Comparison of ENCODE assay signal across 9 cellular contexts in the genomic region with DNA sequence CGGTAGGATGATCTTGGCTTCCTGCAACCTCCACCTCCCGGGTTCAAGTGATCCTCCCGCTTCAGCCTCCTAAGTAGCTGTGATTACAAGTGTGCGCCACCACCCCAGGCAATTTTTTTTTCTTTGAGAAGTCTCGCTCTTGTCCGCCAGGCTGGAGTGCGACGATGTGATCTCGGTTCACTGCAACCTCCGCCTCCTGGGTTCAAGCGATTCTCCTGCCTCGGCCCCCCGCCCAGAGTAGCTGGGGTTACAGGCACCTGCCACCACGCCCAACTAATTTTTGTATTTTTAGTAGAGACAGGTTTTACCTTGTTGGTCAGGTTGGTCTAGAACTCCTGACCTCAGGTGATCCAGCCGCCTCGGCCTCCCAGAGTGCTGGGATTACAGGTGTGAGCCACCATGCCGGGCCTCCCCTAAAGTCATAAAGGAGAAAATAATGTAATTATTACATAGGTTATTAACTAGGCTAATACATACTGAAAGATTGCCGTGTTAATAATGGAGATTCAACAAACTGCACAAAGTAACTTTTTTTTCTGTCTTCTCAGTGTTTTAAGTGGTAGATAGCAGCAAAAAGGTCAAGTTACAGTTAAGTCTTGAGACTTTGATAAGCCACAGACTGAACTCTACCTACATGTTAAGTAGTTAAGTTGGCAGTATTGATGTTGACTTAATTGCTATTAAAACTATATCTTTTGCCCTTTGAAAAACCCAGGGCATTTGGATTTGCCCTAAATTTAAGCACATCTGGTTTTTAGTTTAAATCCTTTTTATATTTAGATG. TPM values are rescaled to one million over a fixed set of nuclear protein-coding genes. Genes with fewer than 3 reads are reported as not detected.
DNase-seq lines count a peak whose midpoint lies in the region; ATAC-seq and TF ChIP-seq lines count a peak whose summit lies in the region.
"Had no signal": no experiment of that assay in that cellular context is flagged by ENCODE, and none has a peak within 500 bp of the region (broad histone marks: within the 10 kb centered on the region; RNA-seq: fewer than 3 reads in every experiment).

No MANE protein-coding gene starts in this region.

- no peak for DNase-seq in Caco-2
- no peak for DNase-seq in central memory CD8-positive, alpha-beta T cell (ENCODE audit: low spot score in 2 of 2)
- DNase-seq in GM20000 (ENCODE audit: low spot score) = no peak
- DNase-seq in NCI-H1048 (lab: John Stamatoyannopoulos, UW) = no peak
- no peak for DNase-seq in thyroid gland
- DNase-seq: NCI-H2029 treated with DMSO at 0.1 percent for 48 hours, spleen had no signal

- ATAC-seq in central memory CD8-positive, alpha-beta T cell (replicated peaks; ENCODE audit: extremely low read depth, poor library complexity, severe bottlenecking) = no peak

- H3K9ac ChIP-seq in KMS-11 (no peak overlapping the region; the same call in 1 of the 2 replicates), neural cell (ENCODE audit: low read length) (no peak overlapping the region)

- TF ChIP-seq RAD21 in neural cell (conservative IDR thresholded peaks at IDR 0.05) = no peak

- CTCF ChIA-PET in Caco-2 (lab: Charles Lee) = no interaction called here

- H3K27ac ChIP-seq in KMS-11 (no peak overlapping the region), neural cell (ENCODE audit: low read length) (no peak overlapping the region), thyroid gland (no peak overlapping the region)

- H4K20me1 ChIP-seq in KMS-11 (ENCODE audit: insufficient read depth) (peaks cover 63% of the 10 kb centered on the region), neural cell (ENCODE audit: insufficient read depth) (peaks cover 26% of the 10 kb centered on the region)

- H3K79me2 ChIP-seq in KMS-11 (ENCODE audit: insufficient read depth, low read depth) (peaks cover 83% of the 10 kb centered on the region), neural cell (replicated peaks; ENCODE audit: insufficient read depth, low read length) (peaks cover 81% of the 10 kb centered on the region)

- POLR2A ChIA-PET in Caco-2 (lab: Charles Lee) = no interaction called here

- BruUV-seq in Caco-2 (replicated peaks; lab: Mats Ljungman, UMichigan) = no TSS peak

- peak overlapping the region; percentile 41 for H3K4me3 Mint-ChIP-seq in Caco-2 (ENCODE audit: unreplicated experiment)
- H3K4me3 Mint-ChIP-seq in central memory CD8-positive, alpha-beta T cell = peak overlapping the region; percentile 53

- no peaks in the 10 kb centered on the region for H3K9me3 Mint-ChIP-seq in Caco-2 (ENCODE audit: unreplicated experiment)
- no peaks in the 10 kb centered on the region for H3K9me3 Mint-ChIP-seq in central memory CD8-positive, alpha-beta T cell

- H3K4me1 ChIP-seq in Caco-2 = peaks cover 23% of the 10 kb centered on the region
- H3K4me1 ChIP-seq in KMS-11 (ENCODE audit: low read depth, poor library complexity, severe bottlenecking) = peaks cover 62% of the 10 kb centered on the region
- H3K4me1 ChIP-seq in thyroid gland = peaks cover 40 to 44% of the 10 kb centered on the region in 2 donors

- H3K9me2 ChIP-seq in neural cell (ENCODE audit: insufficient read depth, low read length) = no peaks in the 10 kb centered on the region

- no peak for TF ChIP-seq EP300 in neural cell (conservative IDR thresholded peaks at IDR 0.05; ENCODE audit: poor library complexity, severe bottlenecking)

- no peak overlapping the region for H3K4me3 ChIP-seq in Caco-2 (ENCODE audit: low read depth, low read length)
- no peak overlapping the region for H3K4me3 ChIP-seq in KMS-11 (IDR thresholded peaks at IDR 0.05; ENCODE audit: insufficient read depth, low read depth, low read length)
- H3K4me3 ChIP-seq in neural cell (ENCODE audit: low read length) = peak overlapping the region; percentile 75
- H3K4me3 ChIP-seq in thyroid gland (replicated peaks in 1 of 3) = no peak overlapping the region

- TF ChIP-seq POLR2A in thyroid gland (IDR thresholded peaks at IDR 0.05) = no peak

- H3F3A ChIP-seq in neural cell (ENCODE audit: insufficient read depth, low read length, poor library complexity, severe bottlenecking) = peaks cover 4% of the 10 kb centered on the region

- TF ChIP-seq CTCF in Caco-2 (IDR thresholded peaks at IDR 0.05; ENCODE audit: insufficient read depth in 1 of 2, low read depth in 1 of 2, low read length in 1 of 2, severe bottlenecking in 1 of 2, unreplicated experiment in 1 of 2) (no peak), KMS-11 (conservative IDR thresholded peaks at IDR 0.05; ENCODE audit: low read depth, low read length) (no peak), neural cell (IDR thresholded peaks at IDR 0.05; ENCODE audit: poor library complexity, severe bottlenecking) (no peak), GM20000 (IDR thresholded peaks at IDR 0.05; ENCODE audit: extremely low read depth, missing control alignments) (no peak), thyroid gland (IDR thresholded peaks at IDR 0.05) (no peak)

- H2AFZ ChIP-seq in KMS-11 (ENCODE audit: low read depth) (no peak overlapping the region), neural cell (ENCODE audit: low read depth, low read length) (no peak overlapping the region)

- 92 to 97% methylated on average over 18 of the region's 18 CpGs for WGBS in thyroid gland, 2 donors

- peaks cover 2% of the 10 kb centered on the region for H3K36me3 ChIP-seq in Caco-2 (ENCODE audit: control insufficient read depth, insufficient read depth, low read length)
- H3K36me3 ChIP-seq in KMS-11 (ENCODE audit: insufficient read depth) = peaks cover 7% of the 10 kb centered on the region; the same call in 1 of the 2 replicates
- no peaks in the 10 kb centered on the region for H3K36me3 ChIP-seq in neural cell (ENCODE audit: insufficient read depth, low read length)
- no peaks in the 10 kb centered on the region for H3K36me3 ChIP-seq in thyroid gland

- peak overlapping the region; percentile 65; the same call in 1 of the 2 replicates for H3K4me2 ChIP-seq in KMS-11
- peak overlapping the region; percentile 58 for H3K4me2 ChIP-seq in neural cell (ENCODE audit: low read length)

- H3K27ac Mint-ChIP-seq in Caco-2 (ENCODE audit: unreplicated experiment) = no peak overlapping the region
- peak overlapping the region; percentile 89 for H3K27ac Mint-ChIP-seq in central memory CD8-positive, alpha-beta T cell (ENCODE audit: low read depth)

- H3K27me3 ChIP-seq in Caco-2 (replicated peaks; ENCODE audit: control insufficient read depth, insufficient read depth, low read length) = no peaks in the 10 kb centered on the region
- H3K27me3 ChIP-seq in KMS-11 (ENCODE audit: insufficient read depth, low read depth) = no peaks in the 10 kb centered on the region
- H3K27me3 ChIP-seq in neural cell (ENCODE audit: insufficient read depth, low read depth, low read length) = no peaks in the 10 kb centered on the region
- no peaks in the 10 kb centered on the region for H3K27me3 ChIP-seq in thyroid gland
- H3K27me3 ChIP-seq: spleen had no signal

- peaks cover 69% of the 10 kb centered on the region for H3K36me3 Mint-ChIP-seq in Caco-2 (ENCODE audit: insufficient read depth, unreplicated experiment)
- H3K36me3 Mint-ChIP-seq in central memory CD8-positive, alpha-beta T cell (ENCODE audit: insufficient read depth) = peaks cover 28% of the 10 kb centered on the region

- no peaks in the 10 kb centered on the region for H3K27me3 Mint-ChIP-seq in Caco-2 (ENCODE audit: insufficient read depth, unreplicated experiment)
- no peaks in the 10 kb centered on the region for H3K27me3 Mint-ChIP-seq in central memory CD8-positive, alpha-beta T cell

- intact Hi-C loops in Caco-2 (cut with micrococcal nuclease; ENCODE audit: unreplicated experiment) (no loop called here), thyroid gland (cut with DNase I) (no loop called here)

- H3K9me3 ChIP-seq in Caco-2 (no peaks in the 10 kb centered on the region), neural cell (ENCODE audit: low read length) (no peaks in the 10 kb centered on the region), thyroid gland (no peaks in the 10 kb centered on the region)
- H3K9me3 ChIP-seq: spleen had no signal

- peaks cover 7% of the 10 kb centered on the region for H3K4me1 Mint-ChIP-seq in Caco-2 (ENCODE audit: low read depth, unreplicated experiment)
- H3K4me1 Mint-ChIP-seq in central memory CD8-positive, alpha-beta T cell = peaks cover 38% of the 10 kb centered on the region

TF ChIP-seq in neural cell, 6 proteins besides CTCF, POLR2A, EP300 and RAD21 (continues in another document):
- TF ChIP-seq SMC3 (conservative IDR thresholded peaks at IDR 0.05; ENCODE audit: poor library complexity) (no peak), EZH2 (IDR thresholded peaks at IDR 0.05; ENCODE audit: borderline replicate concordance, insufficient read depth, low read length, poor library complexity, severe bottlenecking) (no peak), TAF1 (IDR thresholded peaks at IDR 0.05; ENCODE audit: low read depth) (no peak), MXI1 (conservative IDR thresholded peaks at IDR 0.05; ENCODE audit: poor library complexity, severe bottlenecking) (no peak), POLR2AphosphoS5 (IDR thresholded peaks at IDR 0.05) (no peak)

RNA-seq across cellular contexts. Expression of gene CAPRIN1, which starts 3.9 kb away (rescaled TPM):
- total RNA-seq in Caco-2 (2022) = 217 and 224 TPM in 2 replicates
- 243 and 256 TPM in 2 replicates for polyA plus RNA-seq in neural cell
- 427 and 533 TPM in 2 replicates for polyA minus RNA-seq in neural cell
- 100 to 1,000 TPM; 164 to 207 (median 180) TPM for total RNA-seq in thyroid gland

RNA-seq across cellular contexts. Expression of gene NAT10, which starts 50.0 kb away (rescaled TPM):
- 91.4 and 101 TPM in 2 replicates for total RNA-seq in Caco-2 (2022)
- 12.4 and 12.7 TPM in 2 replicates for polyA plus RNA-seq in neural cell
- 22.3 and 22.6 TPM in 2 replicates for polyA minus RNA-seq in neural cell
- total RNA-seq in thyroid gland = 10 to 100 TPM; 25.9 to 32.9 (median 31.2) TPM
